34 cellular contexts compared by ENCODE assay signal in genomic region chr4:67764183-67764582, GRCh38. TPM values are rescaled to one million over a fixed set of nuclear protein-coding genes. Genes with fewer than 3 reads are reported as not detected.
"Had no signal": no experiment of that assay in that cellular context is flagged by ENCODE, and none has a peak within 500 bp of the region (broad histone marks: within the 10 kb centered on the region; RNA-seq: fewer than 3 reads in every experiment).

No MANE protein-coding gene starts in this region.

- H3K27ac ChIP-seq: neural progenitor cell, ovary, parathyroid adenoma, psoas muscle, skin epidermis, spleen, suprapubic skin, testis, tibial artery, transverse colon, upper lobe of right lung, uterus had no signal

- H3K4me2 ChIP-seq: neural progenitor cell, smooth muscle cell had no signal

- H3K36me3 ChIP-seq: neural progenitor cell, ovary, spleen, suprapubic skin, tibial artery, transverse colon, upper lobe of right lung, uterus had no signal

- DNase-seq: natural killer cell; occipital lobe; ovary; posterior cingulate gyrus; psoas muscle; right cardiac atrium; spleen; stimulated activated CD4-positive, alpha-beta T cell treated with anti-CD3 and anti-CD28 coated beads, Interleukin-12 subunit alpha, Interleukin-12 subunit beta, amount 100 ng/mL, for 4 hours; stimulated activated CD4-positive, alpha-beta T cell treated with anti-CD3 and anti-CD28 coated beads, Interleukin-1b, Interleukin-23, amount 100 ng/mL, for 48 hours; stimulated activated CD4-positive, alpha-beta T cell treated with anti-CD3 and anti-CD28 coated beads, Interleukin-4, amount 100 ng/mL, for 1 hour; stimulated activated CD4-positive, alpha-beta T cell treated with anti-CD3 and anti-CD28 coated beads, Interleukin-4, amount 100 ng/mL, for 4 hours; stimulated activated CD8-positive, alpha-beta memory T cell treated with anti-CD3 and anti-CD28 coated beads, Interleukin-4, amount 100 ng/mL, for 48 hours; stimulated activated naive CD4-positive, alpha-beta T cell; stimulated activated naive CD8-positive, alpha-beta T cell treated with anti-CD3 and anti-CD28 coated beads, Interleukin-15, amount 100 ng/mL, for 72 hours; stimulated activated naive CD8-positive, alpha-beta T cell treated with anti-CD3 and anti-CD28 coated beads, Interleukin-15, Interleukin-2, amounts not matched to agents 100 U/mL and 50 U/mL, for 24 hours; substantia nigra; testis; tibial artery; transverse colon; upper lobe of right lung; uterus had no signal

- H2AFZ ChIP-seq: neural progenitor cell, parathyroid adenoma had no signal

- H3K4me3 ChIP-seq: neural progenitor cell, ovary, psoas muscle, skin epidermis, smooth muscle cell, spleen, suprapubic skin, testis, tibial artery, transverse colon, upper lobe of right lung, uterus had no signal

- H3K9me3 ChIP-seq: ovary, psoas muscle, spleen, suprapubic skin, testis, tibial artery, transverse colon, upper lobe of right lung, uterus had no signal

- ATAC-seq: natural killer cell; psoas muscle; right cardiac atrium; sciatic nerve; stimulated activated memory B cell treated with anti-CD40 and anti-IgM and Interleukin-4, amounts not matched to agents 10 μg/mL and 1 μg/mL and 100 μg/mL, for 72 hours; stimulated activated naive CD8-positive, alpha-beta T cell treated with anti-CD3 and anti-CD28 coated beads, Interleukin-15, amount 100 ng/mL, for 72 hours; stimulated activated naive CD8-positive, alpha-beta T cell treated with anti-CD3 and anti-CD28 coated beads, Interleukin-15, Interleukin-2, amounts not matched to agents 100 U/mL and 50 U/mL, for 24 hours; upper lobe of right lung had no signal

- H3K79me2 ChIP-seq: parathyroid adenoma had no signal

- H3K27me3 ChIP-seq: neural progenitor cell, ovary, spleen, suprapubic skin, testis, tibial artery, transverse colon, upper lobe of right lung, uterus had no signal

- H3K9ac ChIP-seq: neural progenitor cell, parathyroid adenoma had no signal

- H3K4me1 ChIP-seq: neural progenitor cell, parathyroid adenoma, psoas muscle, suprapubic skin, testis, upper lobe of right lung, uterus had no signal

RNA-seq across cellular contexts. Expression of gene GNRHR, which starts 10.0 kb away (rescaled TPM):
- total RNA-seq: natural killer cell, occipital lobe, osteoblast, progenitor cell of endocrine pancreas, psoas muscle, renal cortical epithelial cell, right cardiac atrium, sciatic nerve, suprapubic skin, transverse colon, upper lobe of right lung, urinary bladder, uterus had no signal
- polyA plus RNA-seq: neural cell, psoas muscle, right cardiac atrium, smooth muscle cell, spleen, thymus, urinary bladder had no signal
